8 cellular contexts compared by ENCODE assay signal in the genomic region with DNA sequence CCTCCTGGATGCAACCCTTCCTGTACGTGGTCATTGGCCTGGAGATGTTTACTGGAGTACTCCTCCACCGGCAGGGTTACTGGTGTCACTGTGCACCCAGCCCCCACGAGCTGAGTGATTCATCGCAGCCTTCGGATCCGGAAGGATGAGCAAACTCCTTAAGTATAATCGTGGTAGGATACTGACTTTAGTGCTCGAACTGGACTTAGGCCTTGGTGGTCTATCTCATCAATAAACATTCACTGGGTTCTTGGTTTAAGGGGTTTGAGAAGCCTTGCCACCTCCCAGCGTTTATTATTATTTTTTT.
DNase-seq lines count a peak whose midpoint lies in the region; ATAC-seq, FAIRE-seq and TF ChIP-seq lines count a peak whose summit lies in the region.
"Not testable (repeated sequence)": the region's sequence is repeated elsewhere in the genome, so short reads cannot be mapped to it uniquely, and the experiment has no call there.

No MANE protein-coding gene starts in this region.

- H3K27me3 Mint-ChIP-seq in activated T-cell treated with anti-CD3 and anti-CD28 coated beads, Interleukin-2, amount 50 U/mL, for 72 hours (ENCODE audit: low read depth): peaks cover 34% of the 10 kb centered on the region
- peaks cover 31% of the 10 kb centered on the region for H3K27me3 Mint-ChIP-seq in chondrocyte (ENCODE audit: low read depth)
- peaks cover 22% of the 10 kb centered on the region for H3K27me3 Mint-ChIP-seq in neural crest cell (ENCODE audit: low read depth)

- peak overlapping the region; percentile 71 for H3K4me2 ChIP-seq in OCI-LY3 (ENCODE audit: low read length)

- H3K9me3 ChIP-seq in OCI-LY3 (ENCODE audit: insufficient read depth, low read length): not testable (repeated sequence)

- H3K4me3 ChIP-seq in OCI-LY3 (ENCODE audit: low read length) (peak overlapping the region; percentile 81), iPS-11a (ENCODE audit: low read depth, low read length) (peak overlapping the region; percentile 53)

- H3K4me1 Mint-ChIP-seq in activated T-cell treated with anti-CD3 and anti-CD28 coated beads, Interleukin-2, amount 50 U/mL, for 72 hours (ENCODE audit: low read depth): not testable (repeated sequence)
- H3K4me1 Mint-ChIP-seq in chondrocyte (ENCODE audit: low read depth) (peaks cover 21% of the 10 kb centered on the region), neural crest cell (peaks cover 18% of the 10 kb centered on the region)

- peak in 1 of 2 donors; percentile 49 for ATAC-seq in activated T-cell treated with anti-CD3 and anti-CD28 coated beads, Interleukin-2, amount 50 U/mL, for 72 hours (replicated peaks in 1 of 2)

- H3K9me3 Mint-ChIP-seq in activated T-cell treated with anti-CD3 and anti-CD28 coated beads, Interleukin-2, amount 50 U/mL, for 72 hours; chondrocyte (ENCODE audit: low read depth); neural crest cell: not testable (repeated sequence)

- peak overlapping the region; percentile 57; the same call in 1 of the 2 replicates for H2AFZ ChIP-seq in OCI-LY3 (ENCODE audit: low read depth, low read length)

- not testable (repeated sequence) for H3K27ac Mint-ChIP-seq in activated T-cell treated with anti-CD3 and anti-CD28 coated beads, Interleukin-2, amount 50 U/mL, for 72 hours; chondrocyte (ENCODE audit: unreplicated experiment); neural crest cell (ENCODE audit: unreplicated experiment)

- not testable (repeated sequence) for H3K79me2 ChIP-seq in OCI-LY3 (ENCODE audit: low read length)

- not testable (repeated sequence) for FAIRE-seq in urothelium cell line (lab: Jason Lieb, UNC)

- not testable (repeated sequence) for H3K27me3 ChIP-seq in OCI-LY3 (ENCODE audit: low read depth, low read length)

- peak overlapping the region; percentile 86 to 94 for H3K4me3 Mint-ChIP-seq in activated T-cell treated with anti-CD3 and anti-CD28 coated beads, Interleukin-2, amount 50 U/mL, for 72 hours
- H3K4me3 Mint-ChIP-seq in chondrocyte (ENCODE audit: unreplicated experiment) (peak overlapping the region; percentile 76), neural crest cell (peak overlapping the region; percentile 94)

- H4K20me1 ChIP-seq in OCI-LY3 (ENCODE audit: insufficient read depth, low read length): not testable (repeated sequence)

- not testable (repeated sequence) for H3K36me3 ChIP-seq in OCI-LY3 (replicated peaks; ENCODE audit: low read depth, low read length)

- H3K9ac ChIP-seq in OCI-LY3 (ENCODE audit: low read length): peak overlapping the region; percentile 60; the same call in 1 of the 2 replicates

- TF ChIP-seq CTCF in OCI-LY3 (IDR thresholded peaks at IDR 0.05; ENCODE audit: low read depth, low read length); chondrocyte (IDR thresholded peaks at IDR 0.05); neural crest cell (conservative IDR thresholded peaks at IDR 0.05): not testable (repeated sequence)

- H3K27ac ChIP-seq in OCI-LY3 (ENCODE audit: low read length): not testable (repeated sequence)

- not testable (repeated sequence) for H3K4me1 ChIP-seq in OCI-LY3 (ENCODE audit: low read length)

- DNase-seq in ELR (ENCODE audit: low read depth): peak; percentile 52
- peak; percentile 44 for DNase-seq in HK-2 (ENCODE audit: unreplicated experiment)
- DNase-seq in activated T-cell treated with anti-CD3 and anti-CD28 coated beads, Interleukin-2, amount 50 U/mL, for 72 hours; chondrocyte (ENCODE audit: low spot score); neural crest cell (ENCODE audit: low read depth, low spot score): not testable (repeated sequence)
- peak; percentile 56 for DNase-seq in urothelium cell line (ENCODE audit: low spot score)

- H3K36me3 Mint-ChIP-seq in activated T-cell treated with anti-CD3 and anti-CD28 coated beads, Interleukin-2, amount 50 U/mL, for 72 hours (ENCODE audit: insufficient read depth in 2 of 2); chondrocyte (ENCODE audit: low read depth): not testable (repeated sequence)
- H3K36me3 Mint-ChIP-seq in neural crest cell (ENCODE audit: low read depth): peaks cover 11% of the 10 kb centered on the region
